ENCODE assay signal across 21 cellular contexts in the genomic region with DNA sequence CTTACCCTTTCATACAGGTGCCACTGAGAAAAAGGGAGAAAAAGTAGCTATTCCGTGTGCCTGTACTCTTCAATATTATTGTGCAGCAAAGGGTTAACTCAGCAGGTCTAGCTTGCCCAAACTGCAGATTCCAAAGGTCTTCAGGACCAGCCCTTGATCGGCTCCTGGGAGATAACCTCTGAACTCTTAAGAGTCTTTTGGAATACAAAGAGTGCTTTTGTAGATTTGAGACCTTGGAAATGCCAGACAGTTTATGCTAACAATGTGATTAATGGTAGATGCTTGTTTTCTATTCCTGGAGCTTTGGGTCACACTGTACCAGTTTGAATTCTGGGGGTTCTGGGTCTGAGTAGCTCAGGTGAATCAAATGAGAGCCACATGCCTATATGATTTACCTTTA.
"Had no signal": no experiment of that assay in that cellular context is flagged by ENCODE, and none has a peak within 500 bp of the region (broad histone marks: within the 10 kb centered on the region; RNA-seq: fewer than 3 reads in every experiment).

No MANE protein-coding gene starts in this region.

- H3K27ac Mint-ChIP-seq: immature natural killer cell; natural killer cell; stimulated activated naive B cell treated with anti-CD40 and anti-IgM and Interleukin-4, amounts not matched to agents 10 μg/mL and 1 μg/mL and 100 μg/mL, for 72 hours; stimulated activated naive CD8-positive, alpha-beta T cell treated with anti-CD3 and anti-CD28 coated beads, Interleukin-15, amount 100 ng/mL, for 72 hours had no signal

- ATAC-seq: esophagus mucosa; mucosa of descending colon; natural killer cell; sciatic nerve; stimulated activated naive CD8-positive, alpha-beta T cell treated with anti-CD3 and anti-CD28 coated beads, Interleukin-15, amount 100 ng/mL, for 72 hours; upper lobe of right lung had no signal

- H3K4me1 ChIP-seq: testis, tibial nerve, upper lobe of right lung, vagina had no signal

- H3K36me3 ChIP-seq: heart right ventricle, tibial nerve, upper lobe of right lung, vagina had no signal

- FAIRE-seq: endometrium, frontal cortex, keratinocyte had no signal

- H3K36me3 Mint-ChIP-seq: immature natural killer cell; natural killer cell; stimulated activated naive B cell treated with anti-CD40 and anti-IgM and Interleukin-4, amounts not matched to agents 10 μg/mL and 1 μg/mL and 100 μg/mL, for 72 hours had no signal

- DNase-seq: cortex of kidney; effector memory CD4-positive, alpha-beta T cell; immature natural killer cell; mammary epithelial cell; mucosa of descending colon; natural killer cell; stimulated activated CD4-positive, alpha-beta T cell treated with anti-CD3 and anti-CD28 coated beads, Interleukin-2, amount 100 ng/mL, for 24 hours; stimulated activated CD4-positive, alpha-beta T cell treated with anti-CD3 and anti-CD28 coated beads, Interleukin-4, amount 100 ng/mL, for 4 hours; stimulated activated naive B cell treated with anti-CD40 and anti-IgM and Interleukin-4, amounts not matched to agents 10 μg/mL and 1 μg/mL and 100 μg/mL, for 72 hours; stimulated activated naive CD8-positive, alpha-beta T cell treated with anti-CD3 and anti-CD28 coated beads, Interleukin-15, amount 100 ng/mL, for 72 hours; testis; upper lobe of right lung had no signal

- H3K4me3 ChIP-seq: heart right ventricle, mucosa of descending colon, testis, tibial nerve, upper lobe of right lung, vagina had no signal

- H3K27me3 Mint-ChIP-seq: stimulated activated naive B cell treated with anti-CD40 and anti-IgM and Interleukin-4, amounts not matched to agents 10 μg/mL and 1 μg/mL and 100 μg/mL, for 72 hours; stimulated activated naive CD8-positive, alpha-beta T cell treated with anti-CD3 and anti-CD28 coated beads, Interleukin-15, amount 100 ng/mL, for 72 hours had no signal

- H3K9me3 Mint-ChIP-seq: stimulated activated naive B cell treated with anti-CD40 and anti-IgM and Interleukin-4, amounts not matched to agents 10 μg/mL and 1 μg/mL and 100 μg/mL, for 72 hours; stimulated activated naive CD8-positive, alpha-beta T cell treated with anti-CD3 and anti-CD28 coated beads, Interleukin-15, amount 100 ng/mL, for 72 hours had no signal

- H3K27ac ChIP-seq: testis, tibial nerve, upper lobe of right lung, vagina had no signal

- H3K4me3 Mint-ChIP-seq: immature natural killer cell; natural killer cell; neural crest cell; stimulated activated naive B cell treated with anti-CD40 and anti-IgM and Interleukin-4, amounts not matched to agents 10 μg/mL and 1 μg/mL and 100 μg/mL, for 72 hours; stimulated activated naive CD8-positive, alpha-beta T cell treated with anti-CD3 and anti-CD28 coated beads, Interleukin-15, amount 100 ng/mL, for 72 hours had no signal

- H3K9me3 ChIP-seq: mucosa of descending colon, testis, tibial nerve, upper lobe of right lung, vagina had no signal

- H3K4me1 Mint-ChIP-seq: immature natural killer cell; natural killer cell; stimulated activated naive B cell treated with anti-CD40 and anti-IgM and Interleukin-4, amounts not matched to agents 10 μg/mL and 1 μg/mL and 100 μg/mL, for 72 hours; stimulated activated naive CD8-positive, alpha-beta T cell treated with anti-CD3 and anti-CD28 coated beads, Interleukin-15, amount 100 ng/mL, for 72 hours had no signal

- H3K27me3 ChIP-seq: heart right ventricle, testis, tibial nerve, upper lobe of right lung, vagina had no signal
